In genomic region chr17:75514299-75515228, GRCh38 we compare ENCODE assay signal across 8 cellular contexts. TPM values are rescaled to one million over a fixed set of nuclear protein-coding genes. Genes with fewer than 3 reads are reported as not detected.
A peak's percentile ranks its signal among the peaks of the same experiment; 100 is the strongest.
DNase-seq lines count a peak whose midpoint lies in the region; ATAC-seq and TF ChIP-seq lines count a peak whose summit lies in the region.

No MANE protein-coding gene starts in this region.

- H3F3A ChIP-seq in GM23338 (replicated peaks; ENCODE audit: low read depth), result no peaks in the 10 kb centered on the region
- H3F3A ChIP-seq in neural progenitor cell (ENCODE audit: low read depth), result peaks cover 7% of the 10 kb centered on the region

- H4K20me1 ChIP-seq in GM23338 (replicated peaks; ENCODE audit: insufficient read depth), result peaks cover 12% of the 10 kb centered on the region
- H4K20me1 ChIP-seq in neural progenitor cell (ENCODE audit: low read depth), result peaks cover 47% of the 10 kb centered on the region

- 5% methylated on average over 11 of the region's 39 CpGs for WGBS in esophagus muscularis mucosa

- H3K36me3 ChIP-seq in GM23338 (ENCODE audit: insufficient read depth) (peaks cover 13% of the 10 kb centered on the region), esophagus muscularis mucosa (peaks cover 0 to 38% (median 15%) of the 10 kb centered on the region in 4 donors), neural progenitor cell (no peaks in the 10 kb centered on the region)

- H3K36me3 Mint-ChIP-seq in GM23338 (ENCODE audit: low read depth), result peaks cover 25% of the 10 kb centered on the region
- peaks cover 9% of the 10 kb centered on the region for H3K36me3 Mint-ChIP-seq in neural progenitor cell

- peak overlapping the region; percentile 60 for H3K9ac ChIP-seq in neural progenitor cell

- peak overlapping the region; percentile 78 for H3K4me3 Mint-ChIP-seq in GM23338
- peak overlapping the region; percentile 89 for H3K4me3 Mint-ChIP-seq in neural progenitor cell

- H3K4me1 Mint-ChIP-seq in GM23338 (peaks cover 27% of the 10 kb centered on the region), neural progenitor cell (peaks cover 33% of the 10 kb centered on the region)

- TF ChIP-seq CTCF in GM23338 (conservative IDR thresholded peaks at IDR 0.05; ENCODE audit: low read depth in 2 of 2) (no peak), esophagus muscularis mucosa (IDR thresholded peaks at IDR 0.05) (no peak), neural progenitor cell (IDR thresholded peaks at IDR 0.05) (no peak)

- peaks cover 19% of the 10 kb centered on the region for H3K27me3 Mint-ChIP-seq in GM23338 (ENCODE audit: insufficient read depth, low read depth, poor library complexity)
- peaks cover 3% of the 10 kb centered on the region for H3K27me3 Mint-ChIP-seq in neural progenitor cell (ENCODE audit: insufficient read depth, low read depth)

- no peak for TF ChIP-seq POLR2A in esophagus muscularis mucosa (IDR thresholded peaks at IDR 0.05; ENCODE audit: low read depth)

- peak overlapping the region; percentile 83; the same call in 1 of the 2 replicates for H3K27ac ChIP-seq in GM23338 (ENCODE audit: low read depth)
- H3K27ac ChIP-seq in esophagus muscularis mucosa (replicated peaks in 1 of 4), result peak overlapping the region; percentile 93 to 96 (median 94)
- no peak overlapping the region for H3K27ac ChIP-seq in neural progenitor cell

- H3K9me2 ChIP-seq in GM23338 (ENCODE audit: insufficient read depth), result no peaks in the 10 kb centered on the region

- H3K4me3 ChIP-seq in GM23338 (peak overlapping the region; percentile 98), esophagus muscularis mucosa (peak overlapping the region; percentile 92 to 98 (median 96)), neural progenitor cell (peak overlapping the region; percentile 87)

- H2AFZ ChIP-seq in GM23338 (peak overlapping the region; percentile 88; the same call in 1 of the 2 replicates), neural progenitor cell (replicated peaks) (no peak overlapping the region)

- no peak for TF ChIP-seq EP300 in esophagus muscularis mucosa (IDR thresholded peaks at IDR 0.05)

- H3K79me2 ChIP-seq in GM23338 (replicated peaks; ENCODE audit: insufficient read depth) (peaks cover 36% of the 10 kb centered on the region), neural progenitor cell (ENCODE audit: low read depth) (peaks cover 18% of the 10 kb centered on the region)

- ATAC-seq in GM23338 (peak; percentile 15), HG03378 (IDR thresholded peaks at IDR 0.05; ENCODE audit: unreplicated experiment) (no peak), HG02759 (IDR thresholded peaks at IDR 0.05; ENCODE audit: unreplicated experiment) (no peak)

- H3K9me3 ChIP-seq in esophagus muscularis mucosa (no peaks in the 10 kb centered on the region), neural progenitor cell (ENCODE audit: low read depth) (no peaks in the 10 kb centered on the region)

- H3K27me3 ChIP-seq in GM23338 (ENCODE audit: insufficient read depth), result no peaks in the 10 kb centered on the region
- H3K27me3 ChIP-seq in esophagus muscularis mucosa, result no peaks in the 10 kb centered on the region
- no peaks in the 10 kb centered on the region for H3K27me3 ChIP-seq in neural progenitor cell

- DNase-seq in GM23338 (ENCODE audit: low spot score) (peak; percentile 67), SW480 (ENCODE audit: low spot score) (peak; percentile 18), esophagus muscularis mucosa (ENCODE audit: extremely low spot score) (no peak), neural progenitor cell (ENCODE audit: low spot score) (peak; percentile 68), iPS-NIHi7 (ENCODE audit: extremely low spot score) (no peak)
- no peak for DNase-seq in activated effector memory CD4-positive, alpha-beta T cell treated with anti-CD3 and anti-CD28 coated beads, Interleukin-2, amount 50 U/mL, for 16 hours

- H3K27ac Mint-ChIP-seq in GM23338, result no peak overlapping the region
- H3K27ac Mint-ChIP-seq in neural progenitor cell, result no peak overlapping the region

- H3K4me1 ChIP-seq in GM23338 (ENCODE audit: insufficient read depth) (peaks cover 7% of the 10 kb centered on the region; the same call in 1 of the 2 replicates), esophagus muscularis mucosa (peaks cover 50 to 81% (median 71%) of the 10 kb centered on the region in 4 donors), neural progenitor cell (no peaks in the 10 kb centered on the region)

- H3K9me3 Mint-ChIP-seq in GM23338, result no peaks in the 10 kb centered on the region; the same call in 2 of the 3 replicates
- H3K9me3 Mint-ChIP-seq in neural progenitor cell, result no peaks in the 10 kb centered on the region

- intact Hi-C loops in esophagus muscularis mucosa (cut with DNase I), result loop anchor here (1.0 to 10.0 kb wide), 3 partner anchors 78 to 230 kb away; partner anchors contain the start of gene SLC25A19

- H3K4me2 ChIP-seq in GM23338 (peak overlapping the region; percentile 100), neural progenitor cell (peak overlapping the region; percentile 92)

TF ChIP-seq in GM23338, 12 proteins besides CTCF, POLR2A, EP300 and RAD21 (continues in another document):
- no peak for TF ChIP-seq STAT1 (IDR thresholded peaks at IDR 0.05; ENCODE audit: unreplicated experiment)
- TF ChIP-seq NANOG (IDR thresholded peaks at IDR 0.05; ENCODE audit: borderline replicate concordance), result no peak
- TF ChIP-seq EZH2 (IDR thresholded peaks at IDR 0.05; ENCODE audit: low read depth, unreplicated experiment), result no peak
- no peak for TF ChIP-seq CREB1 (CRISPR knock-in tag; IDR thresholded peaks at IDR 0.05; ENCODE audit: low read depth)
- TF ChIP-seq REST (IDR thresholded peaks at IDR 0.05; ENCODE audit: unreplicated experiment), result no peak
- TF ChIP-seq JUNB (IDR thresholded peaks at IDR 0.05; ENCODE audit: unreplicated experiment), result no peak
- TF ChIP-seq POLR2AphosphoS5 (IDR thresholded peaks at IDR 0.05; ENCODE audit: low read depth), result no peak
- no peak for TF ChIP-seq EZH2phosphoT487 (IDR thresholded peaks at IDR 0.05; ENCODE audit: unreplicated experiment)

RNA-seq across cellular contexts. Expression of gene CASKIN2, which starts 0.8 kb away (rescaled TPM):
- 17.7 and 21.5 TPM in 2 replicates for total RNA-seq in GM23338 (2014; rRNA removed; shearing (Covaris generic))
- 4.7 and 4.9 TPM in 2 replicates for polyA plus RNA-seq in GM23338 (2016; fragmentation: Nextera tagmentation; extraction: Ambion mirVana)
- 10 to 100 TPM; 16.2 to 43.5 (median 35.5) TPM for total RNA-seq in esophagus muscularis mucosa
- 5.7 and 12.6 TPM in 2 replicates for total RNA-seq in neural progenitor cell (ENCODE audit: low replicate concordance)

RNA-seq across cellular contexts. Expression of gene TSEN54, which starts 1.8 kb away (rescaled TPM):
- 61.9 and 62.5 TPM in 2 replicates for total RNA-seq in GM23338 (2014; rRNA removed; shearing (Covaris generic))
- 45.9 and 48.2 TPM in 2 replicates for polyA plus RNA-seq in GM23338 (2016; fragmentation: Nextera tagmentation; extraction: Ambion mirVana)
- total RNA-seq in esophagus muscularis mucosa (10 to 100 TPM; 14.5 to 32.1 (median 24.1) TPM), neural progenitor cell (ENCODE audit: low replicate concordance) (20.5 and 47.8 TPM in 2 replicates)

RNA-seq across cellular contexts. Expression of gene LLGL2, which starts 10.9 kb away (rescaled TPM):
- 63.9 and 78.5 TPM in 2 replicates for total RNA-seq in GM23338 (2014; rRNA removed; shearing (Covaris generic))
- 62.5 and 71.9 TPM in 2 replicates for polyA plus RNA-seq in GM23338 (2016; fragmentation: Nextera tagmentation; extraction: Ambion mirVana)
- total RNA-seq in esophagus muscularis mucosa, result 10 to 100 TPM in 2 of 4 donors, 1 to 10 TPM in 2; 6.1 to 12.3 (median 9.1) TPM
- 16.6 and 60.2 TPM in 2 replicates for total RNA-seq in neural progenitor cell (ENCODE audit: low replicate concordance)

RNA-seq across cellular contexts. Expression of gene TMEM94, which starts 58.1 kb away (rescaled TPM):
- total RNA-seq in GM23338 (2014; rRNA removed; shearing (Covaris generic)), result 36.6 and 66.0 TPM in 2 replicates
- polyA plus RNA-seq in GM23338 (2016; fragmentation: Nextera tagmentation; extraction: Ambion mirVana), result 21.9 and 24.0 TPM in 2 replicates
- total RNA-seq in esophagus muscularis mucosa (10 to 100 TPM; 35.3 to 71.4 (median 46.3) TPM), neural progenitor cell (ENCODE audit: low replicate concordance) (23.6 and 96.8 TPM in 2 replicates)

Comparison
In these comparisons a context has a peak if more than half of its experiments do, and no peak if none do; other contexts are left out.
1. DNase-seq: peak in GM23338 (single experiment), SW480 (single experiment) and neural progenitor cell (single experiment); none in esophagus muscularis mucosa (single experiment), iPS-NIHi7 (single experiment) and activated effector memory CD4-positive, alpha-beta T cell treated with anti-CD3 and anti-CD28 coated beads, Interleukin-2, amount 50 U/mL, for 16 hours (single experiment).
2. Peak in every context shown above with its lines, with median percentiles within 50 percentile points of each other: H3K4me3 ChIP-seq.